ENCODE assay signal across 10 cellular contexts in genomic region chr3:151382671-151383070, GRCh38. TPM values are rescaled to one million over a fixed set of nuclear protein-coding genes. Genes with fewer than 3 reads are reported as not detected.
DNase-seq lines count a peak whose midpoint lies in the region; ATAC-seq, FAIRE-seq and TF ChIP-seq lines count a peak whose summit lies in the region.
"Had no signal": no experiment of that assay in that cellular context is flagged by ENCODE, and none has a peak within 500 bp of the region (broad histone marks: within the 10 kb centered on the region; RNA-seq: fewer than 3 reads in every experiment).

No MANE protein-coding gene starts in this region.

- TF ChIP-seq POLR2A in NB4 (IDR thresholded peaks at IDR 0.05; ENCODE audit: extremely low read depth, insufficient read length): no peak

- no peak overlapping the region for H3K27ac ChIP-seq in SK-N-SH (ENCODE audit: low read depth in 2 of 2, low read length in 1 of 2)

- no peak overlapping the region for H3K4me2 ChIP-seq in SK-N-SH

- H3K4me1 ChIP-seq in SK-N-SH (ENCODE audit: control insufficient read depth in 1 of 2, insufficient read depth in 2 of 2, low read depth in 1 of 2, low read length in 1 of 2): peaks cover 0 to 5% of the 10 kb centered on the region in 2 experiments; a peak in 1 of 4 replicates

- no peak overlapping the region for H3K4me3 ChIP-seq in NB4 (ENCODE audit: low read depth, low read length)
- no peak overlapping the region for H3K4me3 ChIP-seq in SK-N-SH (ENCODE audit: low read depth in 2 of 2, low read length in 1 of 2)

- no peaks in the 10 kb centered on the region; the same call in 1 of the 2 replicates for H3K9me2 ChIP-seq in SK-N-SH

- no peaks in the 10 kb centered on the region; the same call in 1 of the 2 replicates for H3K27me3 ChIP-seq in SK-N-SH (ENCODE audit: insufficient read depth)

- peak; percentile 88 for FAIRE-seq in GM18507 (lab: Jason Lieb, UNC)

- no peak overlapping the region for H2AFZ ChIP-seq in SK-N-SH (ENCODE audit: low read depth)

- H4K20me1 ChIP-seq in SK-N-SH (ENCODE audit: insufficient read depth): no peaks in the 10 kb centered on the region

- H3K79me2 ChIP-seq in SK-N-SH (ENCODE audit: insufficient read depth): no peaks in the 10 kb centered on the region

- no peak overlapping the region for H3K9ac ChIP-seq in SK-N-SH

- peak; percentile 45 for ATAC-seq in GM21737 (IDR thresholded peaks at IDR 0.05; ENCODE audit: unreplicated experiment)
- ATAC-seq: activated CD4-positive, CD25-positive, alpha-beta regulatory T cell treated with anti-CD3 and anti-CD28 coated beads, Interleukin-2, amount 50 U/mL, for 24 hours had no signal

- CTCF ChIA-PET in SK-N-SH (lab: Yijun Ruan, JAX): no interaction called here

- TF ChIP-seq CTCF in NB4 (IDR thresholded peaks at IDR 0.05; ENCODE audit: low read depth, low read length) (no peak), SK-N-SH (IDR thresholded peaks at IDR 0.05) (no peak), GM13976 (IDR thresholded peaks at IDR 0.05; ENCODE audit: borderline replicate concordance, control extremely low read depth, extremely low read depth, insufficient read depth, missing control alignments) (no peak)

- in situ Hi-C loops in GM13976 (cut with MboI; ENCODE audit: low sequenced_read_pairs, unreplicated experiment): no loop called here

- TF ChIP-seq RAD21 in SK-N-SH (IDR thresholded peaks at IDR 0.05; ENCODE audit: low read length): no peak

- TF ChIP-seq EP300 in SK-N-SH (IDR thresholded peaks at IDR 0.05; ENCODE audit: borderline replicate concordance in 1 of 2, low read depth in 1 of 2, low read length in 1 of 2): no peak

- H3K9me3 ChIP-seq in SK-N-SH: no peaks in the 10 kb centered on the region

- no peak for DNase-seq in GM18507 (ENCODE audit: extremely low spot score, insufficient read length, low read depth)
- peak; percentile 9 for DNase-seq in NB4 (ENCODE audit: low read depth)
- DNase-seq in medulla oblongata (ENCODE audit: extremely low spot score): peak; percentile 66
- no peak for DNase-seq in posterior cingulate gyrus
- no peak for DNase-seq in NCI-H2196 (lab: John Stamatoyannopoulos, UW; ENCODE audit: unreplicated experiment)
- DNase-seq in SK-N-SH: no peak
- DNase-seq in GM13976 (ENCODE audit: low spot score): no peak
- DNase-seq: CD8-positive, alpha-beta memory T cell had no signal

- 90% methylated on average over 5 of the region's 5 CpGs for WGBS in SK-N-SH (ENCODE audit: low lambda C conversion rate)

- no peaks in the 10 kb centered on the region for H3K36me3 ChIP-seq in SK-N-SH (replicated peaks in 1 of 2; ENCODE audit: control insufficient read depth in 1 of 2, insufficient read depth in 2 of 2, low read length in 1 of 2)

- no peaks in the 10 kb centered on the region for H3F3A ChIP-seq in SK-N-SH (replicated peaks; ENCODE audit: insufficient read depth)

- intact Hi-C loops in posterior cingulate gyrus (cut with DNase I): no loop called here

- POLR2A ChIA-PET in SK-N-SH (lab: Yijun Ruan, JAX): no interaction called here

TF ChIP-seq in SK-N-SH, 30 proteins besides CTCF, POLR2A, EP300 and RAD21:
- no peak for TF ChIP-seq ELF1 (IDR thresholded peaks at IDR 0.05)
- TF ChIP-seq MEF2A (IDR thresholded peaks at IDR 0.05; ENCODE audit: borderline replicate concordance, low read depth): no peak
- no peak for TF ChIP-seq JUND (IDR thresholded peaks at IDR 0.05)
- no peak for TF ChIP-seq FOXJ3 (CRISPR knock-in tag; IDR thresholded peaks at IDR 0.05)
- TF ChIP-seq POLR2AphosphoS5 (IDR thresholded peaks at IDR 0.05; ENCODE audit: low read depth, low read length): no peak
- no peak for TF ChIP-seq RCOR1 (IDR thresholded peaks at IDR 0.05; ENCODE audit: low read length)
- TF ChIP-seq FOXM1 (IDR thresholded peaks at IDR 0.05; ENCODE audit: low read depth): no peak
- no peak for TF ChIP-seq USF2 (IDR thresholded peaks at IDR 0.05; ENCODE audit: borderline replicate concordance, low read depth, low read length)
- no peak for TF ChIP-seq TCF12 (IDR thresholded peaks at IDR 0.05)
- TF ChIP-seq RXRA (IDR thresholded peaks at IDR 0.05; ENCODE audit: borderline replicate concordance, low read depth): no peak
- no peak for TF ChIP-seq TEAD4 (IDR thresholded peaks at IDR 0.05; ENCODE audit: borderline replicate concordance, insufficient read depth)
- no peak for TF ChIP-seq GABPA (IDR thresholded peaks at IDR 0.05; ENCODE audit: low read depth)
- no peak for TF ChIP-seq FOSL2 (IDR thresholded peaks at IDR 0.05; ENCODE audit: borderline replicate concordance, low read depth)
- no peak for TF ChIP-seq MXI1 (IDR thresholded peaks at IDR 0.05; ENCODE audit: low read depth, low read length)
- no peak for TF ChIP-seq CHD2 (IDR thresholded peaks at IDR 0.05; ENCODE audit: low read length, partially characterized antibody)
- no peak for TF ChIP-seq IRF3 (IDR thresholded peaks at IDR 0.05; ENCODE audit: low read depth, low read length)
- TF ChIP-seq RFX5 (IDR thresholded peaks at IDR 0.05; ENCODE audit: low read length): no peak
- no peak for TF ChIP-seq GATA2 (CRISPR knock-in tag; IDR thresholded peaks at IDR 0.05)

RNA-seq across cellular contexts. Expression of gene P2RY12, which starts 1.9 kb away (rescaled TPM):
- not detected in 2 replicates for polyA plus RNA-seq in SK-N-SH (2012; rRNA removed)
- not detected in 2 replicates for polyA plus RNA-seq in SK-N-SH (2012; cell fraction: cytosol; rRNA removed)
- polyA plus RNA-seq in SK-N-SH (2012; cell fraction: nucleus; rRNA removed): not detected in 2 replicates
- polyA plus RNA-seq: CD8-positive, alpha-beta memory T cell had no signal

RNA-seq across cellular contexts. Expression of gene P2RY13, which starts 53.3 kb away (rescaled TPM):
- polyA plus RNA-seq in SK-N-SH (2012; rRNA removed): not detected in 2 replicates
- not detected in 2 replicates for polyA plus RNA-seq in SK-N-SH (2012; cell fraction: cytosol; rRNA removed)
- polyA plus RNA-seq in SK-N-SH (2012; cell fraction: nucleus; rRNA removed): not detected in 2 replicates
- polyA plus RNA-seq: CD8-positive, alpha-beta memory T cell had no signal

Comparison
In these comparisons a context has a peak if more than half of its experiments do, and no peak if none do; other contexts are left out.
1. DNase-seq: peak in NB4 (single experiment) and medulla oblongata (single experiment); none in GM18507 (single experiment), posterior cingulate gyrus (0 of 10), NCI-H2196 (single experiment), SK-N-SH (single experiment) and GM13976 (single experiment).